Comparison of ENCODE assay signal across 10 cellular contexts in the genomic region with DNA sequence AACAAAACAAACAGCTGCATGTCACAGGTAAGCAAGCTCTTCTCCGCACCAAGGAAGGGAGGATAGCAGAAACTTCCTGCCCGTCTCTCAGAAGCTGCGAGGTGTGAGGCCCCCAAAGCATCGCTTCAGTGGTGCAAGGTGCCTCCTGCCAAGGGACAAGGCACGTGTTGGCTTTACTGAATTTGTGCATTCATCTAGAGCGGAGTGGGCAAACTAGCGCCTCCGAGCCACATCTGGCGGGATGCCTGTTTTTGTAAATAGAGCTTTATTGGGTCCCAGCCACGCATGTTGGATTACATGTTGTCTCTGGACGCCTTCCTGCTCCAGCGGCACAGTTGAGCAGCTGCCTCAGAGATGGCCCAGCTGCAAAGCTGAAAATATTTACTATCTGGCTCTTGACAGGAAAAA. TPM values are rescaled to one million over a fixed set of nuclear protein-coding genes. Genes with fewer than 3 reads are reported as not detected.
DNase-seq lines count a peak whose midpoint lies in the region; ATAC-seq, FAIRE-seq and TF ChIP-seq lines count a peak whose summit lies in the region.
"Had no signal": no experiment of that assay in that cellular context is flagged by ENCODE, and none has a peak within 500 bp of the region (broad histone marks: within the 10 kb centered on the region; RNA-seq: fewer than 3 reads in every experiment).

No MANE protein-coding gene starts in this region.

- no peak for FAIRE-seq in astrocyte (lab: Jason Lieb, UNC)

- H3K4me2 ChIP-seq in astrocyte (ENCODE audit: low read length): peak overlapping the region; percentile 44

- H3K27ac Mint-ChIP-seq in astrocyte (ENCODE audit: unreplicated experiment) (no peak overlapping the region), type B pancreatic cell (no peak overlapping the region), immature natural killer cell (no peak overlapping the region)

- H3K79me2 ChIP-seq in astrocyte (ENCODE audit: insufficient read depth, low read length): no peaks in the 10 kb centered on the region

- TF ChIP-seq CTCF in AG09319 (IDR thresholded peaks at IDR 0.05; ENCODE audit: low read depth, low read length) (no peak), astrocyte (IDR thresholded peaks at IDR 0.05; ENCODE audit: insufficient read depth, low read depth, low read length) (no peak), lower lobe of right lung (IDR thresholded peaks at IDR 0.05) (no peak), type B pancreatic cell (conservative IDR thresholded peaks at IDR 0.05) (no peak)

- H3K4me1 ChIP-seq in astrocyte (ENCODE audit: insufficient read depth, low read length) (no peaks in the 10 kb centered on the region), lower lobe of right lung (no peaks in the 10 kb centered on the region)

- H3K27me3 Mint-ChIP-seq in astrocyte (ENCODE audit: low read depth, unreplicated experiment) (peaks cover 4% of the 10 kb centered on the region), type B pancreatic cell (no peaks in the 10 kb centered on the region), immature natural killer cell (ENCODE audit: low read depth in 3 of 3) (peaks cover 0 to 7% (median 0%) of the 10 kb centered on the region in 3 donors)

- no peaks in the 10 kb centered on the region for H3K4me1 Mint-ChIP-seq in astrocyte (ENCODE audit: low read depth, unreplicated experiment)
- peaks cover 11% of the 10 kb centered on the region for H3K4me1 Mint-ChIP-seq in type B pancreatic cell (ENCODE audit: unreplicated experiment)
- H3K4me1 Mint-ChIP-seq in immature natural killer cell: no peaks in the 10 kb centered on the region

- no peak overlapping the region for H3K4me3 Mint-ChIP-seq in astrocyte (ENCODE audit: unreplicated experiment)
- H3K4me3 Mint-ChIP-seq in type B pancreatic cell: no peak overlapping the region
- no peak overlapping the region for H3K4me3 Mint-ChIP-seq in immature natural killer cell

- H3K9ac ChIP-seq in astrocyte (ENCODE audit: low read length): no peak overlapping the region

- intact Hi-C loops in lower lobe of right lung (cut with DNase I): no loop called here

- H3K27me3 ChIP-seq in astrocyte (ENCODE audit: insufficient read depth, low read length) (peaks cover 4% of the 10 kb centered on the region), lower lobe of right lung (ENCODE audit: low read depth) (no peaks in the 10 kb centered on the region)

- ATAC-seq in HG03175 (IDR thresholded peaks at IDR 0.05; ENCODE audit: unreplicated experiment) (peak; percentile 46), lower lobe of right lung (peak; percentile 58 to 68), GM18858 (IDR thresholded peaks at IDR 0.05; ENCODE audit: unreplicated experiment) (no peak), GM21723 (IDR thresholded peaks at IDR 0.05; ENCODE audit: unreplicated experiment) (no peak)

- no peak overlapping the region for H2AFZ ChIP-seq in astrocyte (ENCODE audit: low read depth, low read length)

- no peaks in the 10 kb centered on the region for H3K9me3 Mint-ChIP-seq in astrocyte (ENCODE audit: unreplicated experiment)
- H3K9me3 Mint-ChIP-seq in type B pancreatic cell: no peaks in the 10 kb centered on the region
- no peaks in the 10 kb centered on the region for H3K9me3 Mint-ChIP-seq in immature natural killer cell

- H3K36me3 ChIP-seq in astrocyte (ENCODE audit: insufficient read depth, low read length) (no peaks in the 10 kb centered on the region), lower lobe of right lung (no peaks in the 10 kb centered on the region)

- no peaks in the 10 kb centered on the region for H4K20me1 ChIP-seq in astrocyte (ENCODE audit: insufficient read depth, low read length)

- H3K4me3 ChIP-seq in astrocyte (ENCODE audit: insufficient read depth, low read depth, low read length) (no peak overlapping the region), lower lobe of right lung (no peak overlapping the region)

- H3K27ac ChIP-seq in astrocyte (ENCODE audit: low read depth, low read length) (no peak overlapping the region), lower lobe of right lung (peak overlapping the region; percentile 18)

- H3K9me3 ChIP-seq in astrocyte (ENCODE audit: insufficient read depth, low read depth, low read length) (no peaks in the 10 kb centered on the region), lower lobe of right lung (no peaks in the 10 kb centered on the region)

- H3K36me3 Mint-ChIP-seq in astrocyte (ENCODE audit: low read depth, unreplicated experiment) (no peaks in the 10 kb centered on the region), type B pancreatic cell (no peaks in the 10 kb centered on the region), immature natural killer cell (no peaks in the 10 kb centered on the region)

- DNase-seq in AG09319 (ENCODE audit: extremely low read depth, low read depth) (peak; percentile 5), astrocyte (ENCODE audit: low read depth) (peak; percentile 14), lower lobe of right lung (no peak), type B pancreatic cell (ENCODE audit: extremely low spot score, unreplicated experiment) (no peak), immature natural killer cell (no peak)
- DNase-seq: NCI-H187 had no signal

RNA-seq across cellular contexts. Expression of a gene that starts 27.7 kb away (rescaled TPM):
- total RNA-seq in astrocyte (8.3 and 10.6 TPM in 2 replicates), lower lobe of right lung (30.3 TPM), type B pancreatic cell (ENCODE audit: low replicate concordance) (23.3 and 27.3 TPM in 2 replicates)
- polyA plus RNA-seq in immature natural killer cell: 10 to 100 TPM in 2 of 3 donors, 1 to 10 TPM in 1; 6.7 to 11.5 (median 11.4) TPM

RNA-seq across cellular contexts. Expression of a gene that starts 38.0 kb away (rescaled TPM):
- total RNA-seq in astrocyte (not detected in 2 replicates), lower lobe of right lung (not detected), type B pancreatic cell (ENCODE audit: low replicate concordance) (not detected in 2 replicates)
- polyA plus RNA-seq in immature natural killer cell: not detected
- total RNA-seq: dermis microvascular lymphatic vessel endothelial cell had no signal

Comparison
In these comparisons a context has a peak if more than half of its experiments do, and no peak if none do; other contexts are left out.
1. DNase-seq: peak in AG09319 (single experiment) and astrocyte (single experiment); none in lower lobe of right lung (single experiment), type B pancreatic cell (single experiment) and immature natural killer cell (0 of 3).
2. ATAC-seq: peak in HG03175 (single experiment) and lower lobe of right lung (2 of 2); none in GM18858 (single experiment) and GM21723 (single experiment).